20 cellular contexts compared by ENCODE assay signal in the genomic region with DNA sequence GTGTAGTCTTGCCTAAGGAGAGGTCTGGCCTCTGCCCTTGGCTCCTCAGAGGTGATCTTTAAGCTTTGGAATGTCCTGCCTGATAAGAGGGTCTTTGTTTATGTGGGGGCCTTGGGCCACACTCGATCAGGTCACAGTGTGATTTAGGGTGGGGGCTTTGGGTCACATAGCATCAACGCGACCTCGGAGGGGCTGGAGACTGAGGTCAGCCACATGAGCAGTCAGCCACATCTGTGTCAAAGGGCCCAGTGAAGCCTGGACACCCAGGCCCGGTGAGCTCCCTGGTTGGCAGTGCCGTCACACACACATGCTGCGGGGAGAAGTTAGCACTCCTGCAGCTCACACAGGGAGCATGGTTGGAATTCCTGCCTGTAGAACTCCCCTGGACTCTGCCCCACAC.
"Had no signal": no experiment of that assay in that cellular context is flagged by ENCODE, and none has a peak within 500 bp of the region (broad histone marks: within the 10 kb centered on the region; RNA-seq: fewer than 3 reads in every experiment).

No MANE protein-coding gene starts in this region.

- H3K9me3 Mint-ChIP-seq: activated naive CD4-positive, alpha-beta T cell treated with anti-CD3 and anti-CD28 coated beads, Interleukin-2, amount 50 U/mL, for 24 hours; mesothelial cell of epicardium had no signal

- H3K27ac ChIP-seq: esophagus muscularis mucosa, lower lobe of right lung, neutrophil, pancreas, skin epidermis, suprapubic skin, transverse colon had no signal

- H3K4me3 ChIP-seq: esophagus muscularis mucosa, lower lobe of right lung, pancreas, skin epidermis, suprapubic skin, transverse colon had no signal

- H3K4me1 Mint-ChIP-seq: activated naive CD4-positive, alpha-beta T cell treated with anti-CD3 and anti-CD28 coated beads, Interleukin-2, amount 50 U/mL, for 24 hours had no signal

- H3K9me3 ChIP-seq: esophagus muscularis mucosa, lower lobe of right lung, neutrophil, pancreas, suprapubic skin, transverse colon had no signal

- ATAC-seq: effector memory CD8-positive, alpha-beta T cell; lower lobe of right lung; naive thymus-derived CD8-positive, alpha-beta T cell; pancreas had no signal

- H3K4me3 Mint-ChIP-seq: activated naive CD4-positive, alpha-beta T cell treated with anti-CD3 and anti-CD28 coated beads, Interleukin-2, amount 50 U/mL, for 24 hours; brain; effector memory CD8-positive, alpha-beta T cell; mesothelial cell of epicardium; naive thymus-derived CD8-positive, alpha-beta T cell; stimulated activated naive CD8-positive, alpha-beta T cell treated with anti-CD3 and anti-CD28 coated beads, Interleukin-15, Interleukin-2, amounts not matched to agents 100 ng/mL and 50 ng/mL, for 24 hours had no signal

- H3K27ac Mint-ChIP-seq: activated naive CD4-positive, alpha-beta T cell treated with anti-CD3 and anti-CD28 coated beads, Interleukin-2, amount 50 U/mL, for 24 hours; mesothelial cell of epicardium; stimulated activated naive CD8-positive, alpha-beta T cell treated with anti-CD3 and anti-CD28 coated beads, Interleukin-15, Interleukin-2, amounts not matched to agents 100 ng/mL and 50 ng/mL, for 24 hours had no signal

- H3K36me3 ChIP-seq: esophagus muscularis mucosa, lower lobe of right lung, neutrophil, pancreas, suprapubic skin, transverse colon had no signal

- H3K4me1 ChIP-seq: lower lobe of right lung, pancreas, transverse colon had no signal

- DNase-seq: activated CD4-positive, alpha-beta T cell treated with anti-CD3 and anti-CD28 coated beads, Interleukin-2, amount 50 U/mL, for 4 hours; activated gamma-delta T cell treated with Interleukin-2 at 50 U/mL for 16 hours; activated T-cell treated with anti-CD3 and anti-CD28 coated beads, Interleukin-2, amount 50 U/mL, for 1 hour; effector memory CD8-positive, alpha-beta T cell; hypothalamus; lower lobe of right lung; naive thymus-derived CD8-positive, alpha-beta T cell; right cardiac atrium; stimulated activated CD4-positive, alpha-beta T cell treated with anti-CD3 and anti-CD28 coated beads, Interleukin-1b, Interleukin-23, amount 100 ng/mL, for 48 hours; T-helper 9 cell; transverse colon had no signal

- H3K36me3 Mint-ChIP-seq: brain; mesothelial cell of epicardium; naive thymus-derived CD8-positive, alpha-beta T cell had no signal
